Comparison of ENCODE assay signal across 14 cellular contexts in the genomic region with DNA sequence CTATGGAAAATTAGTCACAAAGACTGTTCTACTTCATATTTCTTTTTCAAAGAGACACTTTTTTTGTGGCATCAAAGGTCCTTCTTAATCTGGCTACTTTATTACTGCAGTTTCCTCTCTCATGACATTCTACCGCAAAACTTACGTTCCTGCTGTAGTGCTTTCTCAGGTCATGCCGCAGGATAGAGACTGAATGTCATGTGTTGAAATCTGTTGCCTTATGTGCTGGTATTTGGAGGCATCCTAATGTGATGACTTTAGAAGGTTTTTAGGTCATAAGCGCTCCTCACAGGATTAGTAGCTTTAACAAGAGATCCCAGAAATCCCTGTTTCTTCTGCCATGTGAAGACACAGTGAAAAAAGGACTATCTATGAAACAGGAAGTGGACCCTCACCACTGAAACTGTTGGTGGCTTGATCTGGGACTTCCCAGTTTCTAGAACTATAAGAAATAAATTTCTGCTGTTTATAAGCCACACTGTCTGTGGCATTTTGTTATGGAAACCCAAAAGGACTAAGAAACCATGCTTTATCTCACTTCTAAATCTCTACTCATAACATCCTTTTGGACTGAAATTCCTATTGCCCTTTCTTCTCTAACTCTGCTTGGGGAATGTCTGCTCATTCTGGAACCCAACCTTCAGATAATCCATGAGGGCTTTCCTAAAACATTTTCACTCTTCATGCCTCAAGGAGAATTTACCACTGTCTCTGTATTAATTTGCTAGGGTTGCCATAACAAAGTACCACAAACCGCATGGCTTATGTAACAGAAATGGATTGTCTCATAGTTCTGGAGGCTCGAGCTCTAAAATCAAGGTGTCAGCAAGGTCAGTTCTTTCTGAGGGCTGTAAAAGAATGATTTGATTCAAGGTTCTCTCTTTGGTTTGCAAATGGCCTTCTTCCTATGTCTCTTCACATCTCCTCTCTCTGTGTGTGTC.
DNase-seq lines count a peak whose midpoint lies in the region; ATAC-seq and TF ChIP-seq lines count a peak whose summit lies in the region.
"Had no signal": no experiment of that assay in that cellular context is flagged by ENCODE, and none has a peak within 500 bp of the region (broad histone marks: within the 10 kb centered on the region; RNA-seq: fewer than 3 reads in every experiment).

No MANE protein-coding gene starts in this region.

- POLR2A ChIA-PET in CD4-positive, alpha-beta memory T cell (lab: Charles Lee; ENCODE audit: partially characterized antibody), result no interaction called here

- no peak overlapping the region for H3K27ac ChIP-seq in CD4-positive, alpha-beta memory T cell (ENCODE audit: low read depth, low read length)
- H3K27ac ChIP-seq in HL-60 (replicated peaks), result 0 out of 2 replicates have a peak overlapping the region, but pooled peaks have one; percentile 16
- H3K27ac ChIP-seq: upper lobe of left lung had no signal

- H3K4me1 ChIP-seq in CD4-positive, alpha-beta memory T cell (ENCODE audit: insufficient read depth, low read length), result no peaks in the 10 kb centered on the region
- H3K4me1 ChIP-seq: breast epithelium had no signal

- H3K4me3 ChIP-seq in CD4-positive, alpha-beta memory T cell (ENCODE audit: low read length in 2 of 2), result no peak overlapping the region
- H3K4me3 ChIP-seq in HL-60 (replicated peaks; ENCODE audit: insufficient read depth, low read length), result no peak overlapping the region
- H3K4me3 ChIP-seq: breast epithelium, upper lobe of left lung had no signal

- CTCF ChIA-PET in CD4-positive, alpha-beta memory T cell (lab: Charles Lee; ENCODE audit: partially characterized antibody), result no interaction called here

- H3K9me3 ChIP-seq in CD4-positive, alpha-beta memory T cell (ENCODE audit: control insufficient read depth in 1 of 2, low read length in 2 of 2), result no peaks in the 10 kb centered on the region
- H3K9me3 ChIP-seq: breast epithelium, upper lobe of left lung had no signal

- H3K27ac Mint-ChIP-seq in CD4-positive, alpha-beta memory T cell, result peak overlapping the region in 4 of 7 donors; percentile 20 to 87 (median 66)
- H3K27ac Mint-ChIP-seq in activated T-helper 17 cell treated with anti-CD3 and anti-CD28 coated beads, Interleukin-2, amount 50 U/mL, for 72 hours, result peak overlapping the region; percentile 9
- H3K27ac Mint-ChIP-seq in natural killer cell treated with Interleukin-12 subunit alpha and Interleukin-12 subunit beta and Interleukin-15 and Interleukin-18, amount 100 ng/mL, for 72 hours, result peak overlapping the region; percentile 54 to 76

- no peaks in the 10 kb centered on the region for H3K27me3 ChIP-seq in CD4-positive, alpha-beta memory T cell (ENCODE audit: insufficient read depth, low read length)
- no peaks in the 10 kb centered on the region for H3K27me3 ChIP-seq in HL-60 (ENCODE audit: insufficient read depth, poor library complexity, severe bottlenecking)
- H3K27me3 ChIP-seq: breast epithelium, upper lobe of left lung had no signal

- H3K9me3 Mint-ChIP-seq in CD4-positive, alpha-beta memory T cell, result peaks cover 0 to 5% (median 2%) of the 10 kb centered on the region in 8 donors
- no peaks in the 10 kb centered on the region for H3K9me3 Mint-ChIP-seq in activated T-helper 17 cell treated with anti-CD3 and anti-CD28 coated beads, Interleukin-2, amount 50 U/mL, for 72 hours
- H3K9me3 Mint-ChIP-seq in natural killer cell treated with Interleukin-12 subunit alpha and Interleukin-12 subunit beta and Interleukin-15 and Interleukin-18, amount 100 ng/mL, for 72 hours, result no peaks in the 10 kb centered on the region

- intact Hi-C loops in CD4-positive, alpha-beta memory T cell (cut with micrococcal nuclease), result no loop called here

- ATAC-seq in activated T-helper 17 cell treated with anti-CD3 and anti-CD28 coated beads, Interleukin-2, amount 50 U/mL, for 72 hours (replicated peaks), result peak; percentile 49
- ATAC-seq in natural killer cell treated with Interleukin-12 subunit alpha and Interleukin-12 subunit beta and Interleukin-15 and Interleukin-18, amount 100 ng/mL, for 72 hours, result peak; percentile 70 to 82
- no peak for ATAC-seq in HG02588 (IDR thresholded peaks at IDR 0.05; ENCODE audit: unreplicated experiment)
- ATAC-seq: HepG2, Panc1 had no signal

- peaks cover 10 to 17% of the 10 kb centered on the region in 2 donors for H3K27me3 Mint-ChIP-seq in CD4-positive, alpha-beta memory T cell
- H3K27me3 Mint-ChIP-seq in activated T-helper 17 cell treated with anti-CD3 and anti-CD28 coated beads, Interleukin-2, amount 50 U/mL, for 72 hours, result peaks cover 23% of the 10 kb centered on the region
- peaks cover 5 to 11% of the 10 kb centered on the region in 2 donors for H3K27me3 Mint-ChIP-seq in natural killer cell treated with Interleukin-12 subunit alpha and Interleukin-12 subunit beta and Interleukin-15 and Interleukin-18, amount 100 ng/mL, for 72 hours

- no peak for TF ChIP-seq CTCF in HL-60 (IDR thresholded peaks at IDR 0.05; ENCODE audit: insufficient read depth, low read length)

- no peaks in the 10 kb centered on the region for H3K36me3 Mint-ChIP-seq in CD4-positive, alpha-beta memory T cell
- no peaks in the 10 kb centered on the region for H3K36me3 Mint-ChIP-seq in activated T-helper 17 cell treated with anti-CD3 and anti-CD28 coated beads, Interleukin-2, amount 50 U/mL, for 72 hours (ENCODE audit: low read depth)
- H3K36me3 Mint-ChIP-seq in natural killer cell treated with Interleukin-12 subunit alpha and Interleukin-12 subunit beta and Interleukin-15 and Interleukin-18, amount 100 ng/mL, for 72 hours, result peaks cover 5% of the 10 kb centered on the region

- H3K4me1 Mint-ChIP-seq in CD4-positive, alpha-beta memory T cell, result peaks cover 7 to 17% (median 9%) of the 10 kb centered on the region in 4 donors
- H3K4me1 Mint-ChIP-seq in activated T-helper 17 cell treated with anti-CD3 and anti-CD28 coated beads, Interleukin-2, amount 50 U/mL, for 72 hours, result peaks cover 12% of the 10 kb centered on the region
- H3K4me1 Mint-ChIP-seq in natural killer cell treated with Interleukin-12 subunit alpha and Interleukin-12 subunit beta and Interleukin-15 and Interleukin-18, amount 100 ng/mL, for 72 hours (ENCODE audit: low read depth in 2 of 2), result peaks cover 34 to 44% of the 10 kb centered on the region in 2 donors

- peak in 4 of 5 donors; percentile 2 to 22 (median 8) for DNase-seq in CD4-positive, alpha-beta memory T cell
- DNase-seq in HL-60 (ENCODE audit: low read depth in 1 of 2, low spot score in 1 of 2) (peak in 1 of 2 experiments; percentile 15), RKO (ENCODE audit: low spot score) (no peak), SKM-1 (lab: John Stamatoyannopoulos, UW; ENCODE audit: unreplicated experiment) (no peak), foreskin melanocyte (no peak)
- DNase-seq in natural killer cell treated with Interleukin-12 subunit alpha and Interleukin-12 subunit beta and Interleukin-15 and Interleukin-18, amount 100 ng/mL, for 72 hours (ENCODE audit: low spot score), result no peak
- DNase-seq: EL, NCI-H1436, upper lobe of left lung had no signal

- H3K36me3 ChIP-seq in CD4-positive, alpha-beta memory T cell (ENCODE audit: insufficient read depth, low read length), result no peaks in the 10 kb centered on the region
- H3K36me3 ChIP-seq: upper lobe of left lung had no signal

- no peak overlapping the region for H3K4me3 Mint-ChIP-seq in CD4-positive, alpha-beta memory T cell
- H3K4me3 Mint-ChIP-seq in activated T-helper 17 cell treated with anti-CD3 and anti-CD28 coated beads, Interleukin-2, amount 50 U/mL, for 72 hours, result no peak overlapping the region
- H3K4me3 Mint-ChIP-seq in natural killer cell treated with Interleukin-12 subunit alpha and Interleukin-12 subunit beta and Interleukin-15 and Interleukin-18, amount 100 ng/mL, for 72 hours, result peak overlapping the region; percentile 77

Comparison
In these comparisons a context has a peak if more than half of its experiments do, and no peak if none do; other contexts are left out.
1. DNase-seq: peak in CD4-positive, alpha-beta memory T cell (4 of 5); none in natural killer cell treated with Interleukin-12 subunit alpha and Interleukin-12 subunit beta and Interleukin-15 and Interleukin-18, amount 100 ng/mL, for 72 hours (single experiment), RKO (single experiment), SKM-1 (single experiment) and foreskin melanocyte (single experiment).
2. H3K27ac Mint-ChIP-seq: peak in every context shown above with its lines; median percentile 66 in CD4-positive, alpha-beta memory T cell; 65 in natural killer cell treated with Interleukin-12 subunit alpha and Interleukin-12 subunit beta and Interleukin-15 and Interleukin-18, amount 100 ng/mL, for 72 hours; 9 in activated T-helper 17 cell treated with anti-CD3 and anti-CD28 coated beads, Interleukin-2, amount 50 U/mL, for 72 hours.